ENCODE assay signal across 8 cellular contexts in the genomic region with DNA sequence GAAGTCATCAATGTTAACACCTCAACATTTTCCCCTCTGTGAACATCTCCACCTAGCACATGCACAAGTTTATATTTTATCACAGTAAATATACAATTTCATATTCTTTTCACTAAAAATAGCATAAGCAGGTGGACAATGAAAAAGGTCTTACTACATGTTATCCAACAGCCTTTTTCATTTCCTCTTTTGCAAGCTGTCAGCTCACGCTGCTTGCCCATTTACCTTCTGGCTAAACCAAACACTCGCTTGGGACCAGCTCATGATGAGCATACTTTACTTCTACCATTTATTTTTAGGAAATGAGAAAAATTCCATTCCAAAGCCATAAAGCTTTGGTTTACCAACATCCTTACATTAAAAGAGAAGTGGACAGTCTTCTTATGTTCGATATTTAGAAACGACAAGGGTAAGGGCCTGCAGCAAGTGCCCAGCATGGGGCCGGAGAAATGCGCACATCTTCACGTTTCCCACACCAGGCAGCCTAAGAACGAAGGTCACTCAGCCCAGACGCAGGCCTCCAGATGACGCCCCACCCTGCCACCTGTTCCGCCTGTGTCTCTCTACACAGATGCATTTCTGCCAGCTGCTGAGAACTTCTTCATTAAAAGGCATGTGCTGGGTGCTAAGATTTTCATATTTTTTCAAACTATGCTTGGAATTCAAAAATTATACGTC. TPM values are rescaled to one million over a fixed set of nuclear protein-coding genes. Genes with fewer than 3 reads are reported as not detected.
DNase-seq lines count a peak whose midpoint lies in the region; ATAC-seq, FAIRE-seq and TF ChIP-seq lines count a peak whose summit lies in the region.

No MANE protein-coding gene starts in this region.

- TSS peak; percentile 27 for BruUV-seq in GM12878 (replicated peaks; lab: Mats Ljungman, UMichigan)

- peaks cover 26% of the 10 kb centered on the region for H3K79me2 ChIP-seq in GM12878 (ENCODE audit: control insufficient read depth, insufficient read depth, low read length)

- TF ChIP-seq RAD21 in GM12878 (IDR thresholded peaks at IDR 0.05; ENCODE audit: insufficient read depth, low read depth, low read length): no peak

- no peak overlapping the region for H2AFZ ChIP-seq in GM12878 (ENCODE audit: control insufficient read depth, low read depth, low read length)

- TF ChIP-seq CTCF in GM12878 (IDR thresholded peaks at IDR 0.05 in 2 of 3, conservative IDR thresholded peaks at IDR 0.05 in 1 of 3; ENCODE audit: control insufficient read depth in 2 of 3, extremely low read depth in 1 of 3, insufficient read depth in 1 of 3, low read depth in 3 of 3, low read length in 3 of 3): no peak

- ATAC-seq in activated T-cell treated with anti-CD3 and anti-CD28 coated beads, Interleukin-2, amount 50 U/mL, for 72 hours (replicated peaks in 1 of 2): peak in 1 of 2 donors; percentile 11
- ATAC-seq in HG03378 (IDR thresholded peaks at IDR 0.05; ENCODE audit: unreplicated experiment): peak; percentile 39
- ATAC-seq in GM12878: peak; percentile 67
- peak; percentile 31 for ATAC-seq in stimulated activated effector memory CD8-positive, alpha-beta T cell treated with anti-CD3 and anti-CD28 coated beads, Interleukin-12 subunit alpha, Interleukin-12 subunit beta, amount 100 ng/mL, for 72 hours
- ATAC-seq in GM21717 (IDR thresholded peaks at IDR 0.05; ENCODE audit: unreplicated experiment): no peak

- CTCF ChIA-PET in GM12878 (lab: Yijun Ruan, JAX): interaction anchor here (0.9 to 1.7 kb wide), 3 partner anchors 9 to 115 kb away, joined by 3 to 4 read pairs (median 3); no protein-coding TSS in a partner anchor

- RAD21 ChIA-PET in GM12878 (lab: Charles Lee; ENCODE audit: unreplicated experiment): interaction anchor here (0.7 to 1.7 kb wide), 5 partner anchors 9 to 99 kb away, joined by 3 to 11 read pairs (median 3); a partner anchor contains a TSS

- peak overlapping the region; percentile 82 for H3K27ac Mint-ChIP-seq in activated T-cell treated with anti-CD3 and anti-CD28 coated beads, Interleukin-2, amount 50 U/mL, for 72 hours
- H3K27ac Mint-ChIP-seq in stimulated activated effector memory CD8-positive, alpha-beta T cell treated with anti-CD3 and anti-CD28 coated beads, Interleukin-12 subunit alpha, Interleukin-12 subunit beta, amount 100 ng/mL, for 72 hours: peak overlapping the region; percentile 32

- H3K4me3 ChIP-seq in GM12878: no peak overlapping the region

- H3K4me3 Mint-ChIP-seq in activated T-cell treated with anti-CD3 and anti-CD28 coated beads, Interleukin-2, amount 50 U/mL, for 72 hours: peak overlapping the region; percentile 33 to 75
- H3K4me3 Mint-ChIP-seq in stimulated activated effector memory CD8-positive, alpha-beta T cell treated with anti-CD3 and anti-CD28 coated beads, Interleukin-12 subunit alpha, Interleukin-12 subunit beta, amount 100 ng/mL, for 72 hours: no peak overlapping the region

- peaks cover 2 to 25% of the 10 kb centered on the region in 2 donors for H3K36me3 Mint-ChIP-seq in activated T-cell treated with anti-CD3 and anti-CD28 coated beads, Interleukin-2, amount 50 U/mL, for 72 hours (ENCODE audit: insufficient read depth in 2 of 2)
- peaks cover 98% of the 10 kb centered on the region for H3K36me3 Mint-ChIP-seq in stimulated activated effector memory CD8-positive, alpha-beta T cell treated with anti-CD3 and anti-CD28 coated beads, Interleukin-12 subunit alpha, Interleukin-12 subunit beta, amount 100 ng/mL, for 72 hours

- FAIRE-seq in GM12878 (lab: Jason Lieb, UNC): no peak

- peak overlapping the region; percentile 67 for H3K27ac ChIP-seq in GM12878 (ENCODE audit: control insufficient read depth, insufficient read depth)

- no peaks in the 10 kb centered on the region for H3K9me3 ChIP-seq in GM12878 (replicated peaks; ENCODE audit: control insufficient read depth, insufficient read depth, low read length)

- H3K9ac ChIP-seq in GM12878 (ENCODE audit: control insufficient read depth, insufficient read depth, low read length): peak overlapping the region; percentile 5; the same call in 1 of the 2 replicates

- peaks cover 60% of the 10 kb centered on the region for H3K4me1 Mint-ChIP-seq in activated T-cell treated with anti-CD3 and anti-CD28 coated beads, Interleukin-2, amount 50 U/mL, for 72 hours (ENCODE audit: low read depth)
- H3K4me1 Mint-ChIP-seq in stimulated activated effector memory CD8-positive, alpha-beta T cell treated with anti-CD3 and anti-CD28 coated beads, Interleukin-12 subunit alpha, Interleukin-12 subunit beta, amount 100 ng/mL, for 72 hours: peaks cover 38% of the 10 kb centered on the region

- peak; percentile 37 to 60; a peak in 3 of 4 replicates for TF ChIP-seq EP300 in GM12878 (IDR thresholded peaks at IDR 0.05; ENCODE audit: borderline replicate concordance in 1 of 2, control insufficient read depth in 1 of 2, low read depth in 2 of 2, low read length in 2 of 2)

- H4K20me1 ChIP-seq in GM12878 (ENCODE audit: control insufficient read depth, insufficient read depth): no peaks in the 10 kb centered on the region; the same call in 1 of the 2 replicates

- no peak for DNase-seq in activated T-cell treated with anti-CD3 and anti-CD28 coated beads, Interleukin-2, amount 50 U/mL, for 72 hours
- DNase-seq in activated T-cell treated with anti-CD3 and anti-CD28 coated beads for 4 hours (no peak), GM12878 (ENCODE audit: low read depth, low spot score) (no peak), NCI-H2227 (lab: John Stamatoyannopoulos, UW; ENCODE audit: unreplicated experiment) (no peak)
- DNase-seq in stimulated activated effector memory CD8-positive, alpha-beta T cell treated with anti-CD3 and anti-CD28 coated beads, Interleukin-12 subunit alpha, Interleukin-12 subunit beta, amount 100 ng/mL, for 72 hours (ENCODE audit: low spot score in 2 of 2): no peak
- no peak for DNase-seq in central memory CD4-positive, alpha-beta T cell

- under 1% methylated on average over 12 of the region's 12 CpGs for WGBS in GM12878 (ENCODE audit: insufficient coverage, insufficient replicate concordance, low lambda C conversion rate, missing lambda C conversion rate)

- SMC1A ChIA-PET in GM12878 (lab: Charles Lee; ENCODE audit: uncharacterized antibody, unreplicated experiment): interaction anchor here (0.9 to 2.0 kb wide), 9 partner anchors 13 to 116 kb away, joined by 3 to 11 read pairs (median 3); a partner anchor contains a TSS

- no peaks in the 10 kb centered on the region for H3K27me3 Mint-ChIP-seq in activated T-cell treated with anti-CD3 and anti-CD28 coated beads, Interleukin-2, amount 50 U/mL, for 72 hours (ENCODE audit: low read depth)

- POLR2A ChIA-PET in GM12878 (lab: Charles Lee): interaction anchor here (0.7 to 7.9 kb wide), 4 partner anchors 9 to 115 kb away, joined by 3 to 75 read pairs (median 6); a partner anchor contains a TSS

- H3K4me1 ChIP-seq in GM12878 (ENCODE audit: control insufficient read depth, insufficient read depth, low read length): peaks cover 83% of the 10 kb centered on the region

- no peaks in the 10 kb centered on the region for H3K9me3 Mint-ChIP-seq in activated T-cell treated with anti-CD3 and anti-CD28 coated beads, Interleukin-2, amount 50 U/mL, for 72 hours
- no peaks in the 10 kb centered on the region for H3K9me3 Mint-ChIP-seq in stimulated activated effector memory CD8-positive, alpha-beta T cell treated with anti-CD3 and anti-CD28 coated beads, Interleukin-12 subunit alpha, Interleukin-12 subunit beta, amount 100 ng/mL, for 72 hours

- no peak for TF ChIP-seq POLR2A in GM12878 (IDR thresholded peaks at IDR 0.05; ENCODE audit: low read depth, low read length)

- in situ Hi-C loops in GM12878 (cut with MboI): no loop called here

- intact Hi-C loops in GM12878 (cut with micrococcal nuclease; ENCODE audit: unreplicated experiment): loop anchor here (1.0 kb wide), 1 partner anchor 718 kb away; no protein-coding TSS in a partner anchor

- no peaks in the 10 kb centered on the region for H3K27me3 ChIP-seq in GM12878 (replicated peaks in 1 of 2; ENCODE audit: control insufficient read depth in 2 of 2, insufficient read depth in 2 of 2, low read length in 1 of 2)

- peak overlapping the region; percentile 73 for H3K4me2 ChIP-seq in GM12878 (ENCODE audit: control insufficient read depth, insufficient read depth)

- peaks cover 33 to 47% of the 10 kb centered on the region in 2 experiments for H3K36me3 ChIP-seq in GM12878 (ENCODE audit: control insufficient read depth in 2 of 2, insufficient read depth in 2 of 2, low read length in 1 of 2)

TF ChIP-seq in GM12878, 131 proteins besides CTCF, POLR2A, EP300 and RAD21 (continues in another document):
- TF ChIP-seq SREBF1 (IDR thresholded peaks at IDR 0.05; ENCODE audit: low read length): no peak
- TF ChIP-seq GABPA (IDR thresholded peaks at IDR 0.05; ENCODE audit: low read depth): no peak; the same call in 1 of the 2 replicates
- no peak for TF ChIP-seq ZZZ3 (IDR thresholded peaks at IDR 0.05; ENCODE audit: control insufficient read depth, insufficient read length, low read depth)
- no peak for TF ChIP-seq RELA (IDR thresholded peaks at IDR 0.05; ENCODE audit: borderline replicate concordance, partially characterized antibody)

RNA-seq across cellular contexts. Expression of a gene that starts 13.9 kb away (rescaled TPM):
- 10 to 100 TPM; 10.4 to 11.6 TPM for total RNA-seq in activated T-cell treated with anti-CD3 and anti-CD28 coated beads, Interleukin-2, amount 50 U/mL, for 72 hours
- 34.4 and 35.4 TPM in 2 replicates for total RNA-seq in GM12878 (2013; cell fraction: nucleolus; rRNA removed)
- 25.6 and 28.2 TPM in 2 replicates for total RNA-seq in GM12878 (2014; rRNA removed)
- total RNA-seq in GM12878 (2014; rRNA removed; fragmentation: Illumina TruSeq; extraction: Trizol): 26.9 and 27.3 TPM in 2 replicates
- 38.5 and 40.4 TPM in 2 replicates for total RNA-seq in GM12878 (2021)
- 15.3 TPM for polyA plus RNA-seq in GM12878 (2011; ENCODE audit: low read depth)
- 32.8 and 43.4 TPM in 2 replicates for polyA plus RNA-seq in GM12878 (2011; rRNA removed)
- 35.7 and 49.6 TPM in 2 replicates for polyA plus RNA-seq in GM12878 (2011; cell fraction: cytosol; rRNA removed)
- 25.6 and 27.0 TPM in 2 replicates for polyA plus RNA-seq in GM12878 (2011; cell fraction: nucleus; rRNA removed)
- polyA plus RNA-seq in GM12878 (2012): 19.4 and 29.5 TPM in 2 replicates
- 26.5 and 32.4 TPM in 2 replicates for polyA plus RNA-seq in GM12878 (2014; fragmentation: Illumina TruSeq; extraction: Trizol)
- 1 to 10 TPM; 2.2 to 5.2 TPM for polyA plus RNA-seq in GM12878 (2014; fragmentation: Nextera tagmentation; extraction: Ambion mirVana)
- polyA plus RNA-seq in GM12878 (2014; rRNA removed): 40.0 and 42.4 TPM in 2 replicates
- polyA plus RNA-seq in GM12878 (2016; fragmentation: Nextera tagmentation; extraction: Ambion mirVana): 10 to 100 TPM; 17.4 to 22.6 TPM
- polyA minus RNA-seq in GM12878 (2011; rRNA and poly(A)+ RNA removed): 17.0 and 24.5 TPM in 2 replicates
- polyA minus RNA-seq in GM12878 (2011; cell fraction: cytosol; rRNA and poly(A)+ RNA removed): 10.7 and 12.4 TPM in 2 replicates
- 9.7 and 16.1 TPM in 2 replicates for polyA minus RNA-seq in GM12878 (2011; cell fraction: nucleus; rRNA and poly(A)+ RNA removed)
